25 cellular contexts compared by ENCODE assay signal in the genomic region with DNA sequence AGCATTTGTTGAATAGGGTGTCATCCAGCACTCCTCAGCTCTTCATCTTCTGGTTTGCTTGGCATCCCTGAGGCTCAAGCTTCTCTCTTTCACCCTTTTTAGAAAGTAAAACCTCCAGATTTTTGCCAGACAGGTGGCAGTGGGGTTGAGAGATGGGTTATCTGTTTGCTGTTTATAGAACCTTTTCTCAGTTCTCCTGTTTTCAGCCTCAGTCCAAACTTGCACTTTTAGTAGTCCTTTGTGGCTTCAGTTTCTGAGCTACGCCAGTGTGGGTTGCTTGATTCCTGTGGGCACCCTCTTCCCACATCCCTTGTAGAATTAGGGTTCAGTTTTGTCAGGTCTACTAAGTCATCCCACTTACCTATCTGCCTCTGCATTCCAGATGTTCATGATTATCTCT.
DNase-seq lines count a peak whose midpoint lies in the region; ATAC-seq and TF ChIP-seq lines count a peak whose summit lies in the region.
"Had no signal": no experiment of that assay in that cellular context is flagged by ENCODE, and none has a peak within 500 bp of the region (broad histone marks: within the 10 kb centered on the region; RNA-seq: fewer than 3 reads in every experiment).

No MANE protein-coding gene starts in this region.

- no peaks in the 10 kb centered on the region for H3K27me3 ChIP-seq in CD8-positive, alpha-beta T cell (ENCODE audit: insufficient read depth, low read length)
- H3K27me3 ChIP-seq: BLaER1 treated with 17β-estradiol and CSF1 and Interleukin-3, amounts not matched to agents 10 nM and 100 nM; heart left ventricle; pancreas; stomach had no signal

- ATAC-seq in CD8-positive, alpha-beta T cell, result no peak
- ATAC-seq in GM18907 (IDR thresholded peaks at IDR 0.05; ENCODE audit: unreplicated experiment), result peak; percentile 54
- ATAC-seq in GM21786 (IDR thresholded peaks at IDR 0.05; ENCODE audit: unreplicated experiment), result peak; percentile 69
- no peak for ATAC-seq in SK-N-SH treated with all-trans-retinoic acid at 6 μM for 48 hours
- ATAC-seq in mucosa of descending colon, result no peak
- ATAC-seq: effector memory CD8-positive, alpha-beta T cell; HCT116; heart left ventricle; pancreas; sciatic nerve had no signal

- peaks cover 28% of the 10 kb centered on the region for H3K36me3 ChIP-seq in CD8-positive, alpha-beta T cell (ENCODE audit: insufficient read depth, low read length)
- no peaks in the 10 kb centered on the region for H3K36me3 ChIP-seq in mucosa of descending colon (ENCODE audit: low read depth)

- H3K27ac ChIP-seq in CD8-positive, alpha-beta T cell (ENCODE audit: low read depth, low read length), result no peak overlapping the region
- H3K27ac ChIP-seq: heart left ventricle, pancreas, stomach had no signal

- no peak for DNase-seq in CD8-positive, alpha-beta T cell
- peak; percentile 41 for DNase-seq in Jurkat, Clone E6-1 (ENCODE audit: low read depth, low spot score)
- DNase-seq in DMS153 (lab: John Stamatoyannopoulos, UW) (no peak), foreskin fibroblast (no peak), mucosa of descending colon (no peak)
- DNase-seq: activated CD4-positive, alpha-beta T cell treated with anti-CD3 and anti-CD28 coated beads for 48 hours; activated naive CD4-positive, alpha-beta T cell treated with anti-CD3 and anti-CD28 coated beads, Interleukin-2, amount 10 ng/mL, durations not matched to agents 7 days and 5 days; activated T-cell treated with anti-CD3 and anti-CD28 coated beads, Interleukin-2, amount 50 U/mL, for 1 hour; effector memory CD8-positive, alpha-beta T cell; heart left ventricle; islet precursor cell; naive B cell; NCI-H1694 treated with DMSO at 0.1 percent for 48 hours; NK-92 treated with Interleukin-12 subunit alpha and Interleukin-12 subunit beta, amount 100 ng/mL, for 24 hours; pancreas; stomach had no signal

- H3K27me3 Mint-ChIP-seq in CD8-positive, alpha-beta T cell (ENCODE audit: low read depth), result no peaks in the 10 kb centered on the region
- H3K27me3 Mint-ChIP-seq: activated naive CD4-positive, alpha-beta T cell treated with anti-CD3 and anti-CD28 coated beads, Interleukin-2, amount 10 ng/mL, durations not matched to agents 7 days and 5 days; effector memory CD8-positive, alpha-beta T cell; IgD-negative memory B cell; naive B cell; type B pancreatic cell had no signal

- no peak overlapping the region for H3K4me3 ChIP-seq in CD8-positive, alpha-beta T cell (ENCODE audit: low read depth, low read length)
- no peak overlapping the region for H3K4me3 ChIP-seq in Jurkat, Clone E6-1 (ENCODE audit: low read length)
- no peak overlapping the region for H3K4me3 ChIP-seq in foreskin fibroblast (ENCODE audit: low read depth in 1 of 2, low read length in 2 of 2)
- no peak overlapping the region for H3K4me3 ChIP-seq in mucosa of descending colon
- H3K4me3 ChIP-seq: BLaER1 treated with 17β-estradiol and CSF1 and Interleukin-3, amounts not matched to agents 10 nM and 100 nM; heart left ventricle; lung; pancreas; stomach had no signal

- no peaks in the 10 kb centered on the region for H3K4me1 ChIP-seq in CD8-positive, alpha-beta T cell (ENCODE audit: insufficient read depth, low read length)
- no peaks in the 10 kb centered on the region for H3K4me1 ChIP-seq in mucosa of descending colon (ENCODE audit: low read depth)
- H3K4me1 ChIP-seq: BLaER1 treated with 17β-estradiol and CSF1 and Interleukin-3, amounts not matched to agents 10 nM and 100 nM; heart left ventricle; pancreas; stomach had no signal

- H3K36me3 Mint-ChIP-seq in CD8-positive, alpha-beta T cell, result peaks cover 80% of the 10 kb centered on the region

- no peaks in the 10 kb centered on the region for H3K9me3 Mint-ChIP-seq in CD8-positive, alpha-beta T cell
- H3K9me3 Mint-ChIP-seq: activated naive CD4-positive, alpha-beta T cell treated with anti-CD3 and anti-CD28 coated beads, Interleukin-2, amount 10 ng/mL, durations not matched to agents 7 days and 5 days; effector memory CD8-positive, alpha-beta T cell; IgD-negative memory B cell; naive B cell; type B pancreatic cell had no signal

- no peak overlapping the region for H3K4me3 Mint-ChIP-seq in CD8-positive, alpha-beta T cell
- H3K4me3 Mint-ChIP-seq: activated naive CD4-positive, alpha-beta T cell treated with anti-CD3 and anti-CD28 coated beads, Interleukin-2, amount 10 ng/mL, durations not matched to agents 7 days and 5 days; effector memory CD8-positive, alpha-beta T cell; IgD-negative memory B cell; naive B cell; type B pancreatic cell had no signal

- TF ChIP-seq CTCF in CD8-positive, alpha-beta T cell (IDR thresholded peaks at IDR 0.05), result no peak
- TF ChIP-seq CTCF in foreskin fibroblast (IDR thresholded peaks at IDR 0.05; ENCODE audit: low read depth, low read length) (no peak), mucosa of descending colon (IDR thresholded peaks at IDR 0.05) (no peak)

- H3K27ac Mint-ChIP-seq in CD8-positive, alpha-beta T cell, result peak overlapping the region; percentile 75
- H3K27ac Mint-ChIP-seq: activated naive CD4-positive, alpha-beta T cell treated with anti-CD3 and anti-CD28 coated beads, Interleukin-2, amount 10 ng/mL, durations not matched to agents 7 days and 5 days; type B pancreatic cell had no signal

- CTCF ChIA-PET in CD8-positive, alpha-beta T cell (lab: Charles Lee), result interaction anchor here (0.6 kb wide), 1 partner anchor 17 kb away, joined by 3 read pairs; no protein-coding TSS in a partner anchor

- intact Hi-C loops in CD8-positive, alpha-beta T cell (cut with DNase I, micrococcal nuclease), result no loop called here
- intact Hi-C loops in mucosa of descending colon (cut with DNase I, micrococcal nuclease), result no loop called here

- H3K9me3 ChIP-seq in CD8-positive, alpha-beta T cell (ENCODE audit: low read length), result no peaks in the 10 kb centered on the region
- H3K9me3 ChIP-seq in mucosa of descending colon, result no peaks in the 10 kb centered on the region
- H3K9me3 ChIP-seq: heart left ventricle, pancreas, stomach had no signal

- POLR2A ChIA-PET in CD8-positive, alpha-beta T cell (lab: Charles Lee), result no interaction called here

- no peaks in the 10 kb centered on the region for H3K4me1 Mint-ChIP-seq in CD8-positive, alpha-beta T cell (ENCODE audit: low read depth)

TF ChIP-seq in SK-N-SH treated with all-trans-retinoic acid at 6 μM for 48 hours, 23 proteins besides CTCF, POLR2A, EP300 and RAD21:
- TF ChIP-seq BACH2 (CRISPR knock-in tag; IDR thresholded peaks at IDR 0.05; ENCODE audit: borderline replicate concordance) (no peak), ISL1 (CRISPR knock-in tag; IDR thresholded peaks at IDR 0.05) (no peak)

Comparison
In these comparisons a context has a peak if more than half of its experiments do, and no peak if none do; other contexts are left out.
1. ATAC-seq: peak in GM18907 (single experiment) and GM21786 (single experiment); none in CD8-positive, alpha-beta T cell (single experiment), SK-N-SH treated with all-trans-retinoic acid at 6 μM for 48 hours (single experiment) and mucosa of descending colon (single experiment).